ENCODE assay signal across 9 cellular contexts in genomic region chr19:28289294-28290063, GRCh38.
DNase-seq lines count a peak whose midpoint lies in the region; TF ChIP-seq lines count a peak whose summit lies in the region.
"Had no signal": no experiment of that assay in that cellular context is flagged by ENCODE, and none has a peak within 500 bp of the region (broad histone marks: within the 10 kb centered on the region; RNA-seq: fewer than 3 reads in every experiment).

No MANE protein-coding gene starts in this region.

- POLR2A ChIA-PET in HEK293T (lab: Yijun Ruan, JAX) = no interaction called here

- H3K27me3 ChIP-seq in endodermal cell (ENCODE audit: control insufficient read depth, insufficient read depth, low read length, poor library complexity, severe bottlenecking) (no peaks in the 10 kb centered on the region), WERI-Rb-1 (ENCODE audit: insufficient read depth, low read depth, severe bottlenecking) (no peaks in the 10 kb centered on the region)

- peak overlapping the region; percentile 69 for H3K27ac ChIP-seq in endodermal cell (ENCODE audit: low read depth, low read length)
- H3K27ac ChIP-seq in WERI-Rb-1 = no peak overlapping the region

- H3K27me3 Mint-ChIP-seq in endodermal cell (ENCODE audit: insufficient read depth) = peaks cover 7% of the 10 kb centered on the region

- H3K27ac Mint-ChIP-seq in endodermal cell = peak overlapping the region; percentile 38

- H3K4me3 ChIP-seq in endodermal cell (ENCODE audit: low read length) (no peak overlapping the region), WERI-Rb-1 (ENCODE audit: low read depth, low read length) (no peak overlapping the region)
- H3K4me3 ChIP-seq: K562 had no signal

- TF ChIP-seq CTCF in endodermal cell (conservative IDR thresholded peaks at IDR 0.05) (no peak), GM10266 (IDR thresholded peaks at IDR 0.05; ENCODE audit: control insufficient read depth, insufficient read depth, low read depth, missing control alignments) (no peak), WERI-Rb-1 (IDR thresholded peaks at IDR 0.05; ENCODE audit: low read depth, low read length) (no peak)

- no peak overlapping the region for H3K9ac ChIP-seq in endodermal cell (ENCODE audit: extremely low read depth, low read length, poor library complexity, severe bottlenecking)

- no peaks in the 10 kb centered on the region for H3K36me3 ChIP-seq in endodermal cell (ENCODE audit: control insufficient read depth, insufficient read depth, low read length)
- H3K36me3 ChIP-seq in WERI-Rb-1 = no peaks in the 10 kb centered on the region

- no peak overlapping the region for H3K4me3 Mint-ChIP-seq in endodermal cell

- H3K9me3 ChIP-seq in endodermal cell (ENCODE audit: control insufficient read depth, low read length) = peaks cover 7% of the 10 kb centered on the region
- no peaks in the 10 kb centered on the region for H3K9me3 ChIP-seq in WERI-Rb-1 (ENCODE audit: severe bottlenecking)

- H3K9me3 Mint-ChIP-seq in endodermal cell = peaks cover 11% of the 10 kb centered on the region

- WGBS in endodermal cell (ENCODE audit: insufficient coverage in 1 of 2, insufficient read length in 1 of 2), 2 experiments = 81 to 82% methylated on average over 6 to 9 of the region's 9 CpGs

- peaks cover 57% of the 10 kb centered on the region for H3K4me1 Mint-ChIP-seq in endodermal cell

- no peaks in the 10 kb centered on the region for H3K36me3 Mint-ChIP-seq in endodermal cell (ENCODE audit: low read depth)

- DNase-seq in DMS153 (lab: John Stamatoyannopoulos, UW) (peak; percentile 96), NCI-H2227 treated with DMSO at 0.1 percent for 48 hours (lab: John Stamatoyannopoulos, UW) (peak; percentile 99), endodermal cell (peak; percentile 66), occipital lobe (lab: John Stamatoyannopoulos, UW) (peak; percentile 64), GM10266 (ENCODE audit: extremely low spot score) (no peak), WERI-Rb-1 (no peak), HEK293T (ENCODE audit: extremely low spot score) (no peak)
- DNase-seq in effector CD8-positive, alpha-beta T cell (lab: John Stamatoyannopoulos, UW) = no peak

- CTCF ChIA-PET in HEK293T (lab: Yijun Ruan, JAX) = no interaction called here

- peaks cover 15% of the 10 kb centered on the region for H3K4me1 ChIP-seq in endodermal cell (ENCODE audit: control insufficient read depth, insufficient read depth, low read length)

TF ChIP-seq in HEK293T, 16 proteins besides CTCF, POLR2A, EP300 and RAD21:
- TF ChIP-seq ARNT (IDR thresholded peaks at IDR 0.05) (no peak), SUZ12 (IDR thresholded peaks at IDR 0.05) (no peak), FOXK2 (IDR thresholded peaks at IDR 0.05) (no peak), FOXM1 (IDR thresholded peaks at IDR 0.05; ENCODE audit: borderline replicate concordance) (no peak), SP1 (IDR thresholded peaks at IDR 0.05) (no peak), HDGF (IDR thresholded peaks at IDR 0.05; ENCODE audit: borderline replicate concordance) (no peak), NFRKB (IDR thresholded peaks at IDR 0.05) (no peak), TARDBP (IDR thresholded peaks at IDR 0.05) (no peak), ZNF384 (IDR thresholded peaks at IDR 0.05) (no peak), FOXA1 (IDR thresholded peaks at IDR 0.05) (no peak), L3MBTL2 (conservative IDR thresholded peaks at IDR 0.05) (no peak)
- TF ChIP-seq, protein P1, sequence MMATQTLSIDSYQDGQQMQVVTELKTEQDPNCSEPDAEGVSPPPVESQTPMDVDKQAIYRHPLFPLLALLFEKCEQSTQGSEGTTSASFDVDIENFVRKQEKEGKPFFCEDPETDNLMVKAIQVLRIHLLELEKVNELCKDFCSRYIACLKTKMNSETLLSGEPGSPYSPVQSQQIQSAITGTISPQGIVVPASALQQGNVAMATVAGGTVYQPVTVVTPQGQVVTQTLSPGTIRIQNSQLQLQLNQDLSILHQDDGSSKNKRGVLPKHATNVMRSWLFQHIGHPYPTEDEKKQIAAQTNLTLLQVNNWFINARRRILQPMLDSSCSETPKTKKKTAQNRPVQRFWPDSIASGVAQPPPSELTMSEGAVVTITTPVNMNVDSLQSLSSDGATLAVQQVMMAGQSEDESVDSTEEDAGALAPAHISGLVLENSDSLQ (IDR thresholded peaks at IDR 0.05) = no peak

Comparison
In these comparisons a context has a peak if more than half of its experiments do, and no peak if none do; other contexts are left out.
1. DNase-seq: peak in DMS153 (single experiment), NCI-H2227 treated with DMSO at 0.1 percent for 48 hours (single experiment), endodermal cell (single experiment) and occipital lobe (single experiment); none in GM10266 (single experiment), WERI-Rb-1 (single experiment), HEK293T (single experiment) and effector CD8-positive, alpha-beta T cell (single experiment).